ENCODE assay signal across 11 cellular contexts in the genomic region with DNA sequence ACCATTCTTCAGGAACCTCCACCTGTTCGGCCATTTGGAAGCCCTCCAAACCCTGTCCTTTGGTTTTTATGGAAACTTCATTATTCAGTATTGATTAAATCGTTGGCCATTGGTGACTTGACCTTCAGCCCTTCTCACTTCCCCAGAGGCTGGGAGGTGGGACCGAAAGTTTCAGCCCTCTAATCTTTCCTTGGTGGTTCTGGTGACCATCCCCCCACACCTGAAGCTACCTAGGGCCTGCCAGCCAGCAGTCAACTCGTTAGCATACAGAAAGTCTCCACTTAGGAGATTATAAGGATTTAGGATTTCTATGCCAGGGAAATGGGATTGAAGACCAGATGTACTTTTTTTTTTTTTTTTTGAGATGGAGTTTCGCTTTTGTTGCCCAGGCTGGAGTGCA.
"Had no signal": no experiment of that assay in that cellular context is flagged by ENCODE, and none has a peak within 500 bp of the region (broad histone marks: within the 10 kb centered on the region; RNA-seq: fewer than 3 reads in every experiment).

No MANE protein-coding gene starts in this region.

- H3K9me3 ChIP-seq: heart right ventricle, left ventricle myocardium inferior, psoas muscle, SK-N-SH, stomach, thoracic aorta had no signal

- H3K4me2 ChIP-seq: SK-N-SH had no signal

- H3K4me3 ChIP-seq: heart right ventricle, left ventricle myocardium inferior, psoas muscle, stomach, thoracic aorta had no signal

- H3K27ac ChIP-seq: heart right ventricle, left ventricle myocardium inferior, psoas muscle, stomach, thoracic aorta had no signal

- H3K9ac ChIP-seq: SK-N-SH had no signal

- H3K9me2 ChIP-seq: SK-N-SH had no signal

- H3K27me3 Mint-ChIP-seq: memory B cell had no signal

- H3K27ac Mint-ChIP-seq: memory B cell, nephron progenitor cell had no signal

- H3K4me3 Mint-ChIP-seq: memory B cell, nephron progenitor cell had no signal

- H3K27me3 ChIP-seq: heart right ventricle, stomach had no signal

- DNase-seq: activated CD4-positive, CD25-positive, alpha-beta regulatory T cell; heart right ventricle; left ventricle myocardium inferior; nephron progenitor cell; psoas muscle; SK-N-SH; stimulated activated CD4-positive, alpha-beta T cell treated with anti-CD3 and anti-CD28 coated beads, Interleukin-12 subunit alpha, Interleukin-12 subunit beta, amount 100 ng/mL, for 4 hours; stimulated activated CD4-positive, alpha-beta T cell treated with anti-CD3 and anti-CD28 coated beads, Interleukin-2, amount 100 ng/mL, for 48 hours; stomach had no signal

- ATAC-seq: heart right ventricle, psoas muscle had no signal

- H3K9me3 Mint-ChIP-seq: memory B cell, nephron progenitor cell had no signal
